Comparison of ENCODE assay signal across 17 cellular contexts in the genomic region with DNA sequence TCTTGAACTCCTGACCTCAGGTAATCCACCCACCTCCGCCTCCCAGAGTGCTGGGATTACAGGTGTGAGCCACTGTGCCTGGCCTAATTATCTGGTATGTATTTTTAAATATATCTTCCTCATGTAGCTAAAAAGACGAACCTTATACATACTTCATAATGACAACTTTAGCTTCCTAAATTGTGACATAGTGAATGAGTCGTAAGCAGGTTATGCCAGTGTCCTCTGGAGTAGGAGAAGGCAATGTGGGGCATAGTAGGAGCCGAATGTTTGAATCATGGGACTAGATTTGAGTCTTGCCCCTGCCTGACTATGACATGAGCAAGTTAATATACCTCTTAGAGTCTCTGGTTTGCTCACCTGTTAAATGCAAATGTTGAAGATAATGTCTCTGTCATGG.
DNase-seq lines count a peak whose midpoint lies in the region; ATAC-seq lines count a peak whose summit lies in the region.
"Had no signal": no experiment of that assay in that cellular context is flagged by ENCODE, and none has a peak within 500 bp of the region (broad histone marks: within the 10 kb centered on the region; RNA-seq: fewer than 3 reads in every experiment).

No MANE protein-coding gene starts in this region.

- H4K8ac ChIP-seq in neuronal stem cell (ENCODE audit: low read depth, low read length) = no peak overlapping the region

- no peak overlapping the region for H3K27ac ChIP-seq in neuronal stem cell (replicated peaks; ENCODE audit: low read length)

- H3K9me3 ChIP-seq in neuronal stem cell (replicated peaks in 1 of 2; ENCODE audit: control insufficient read depth in 2 of 2, insufficient read depth in 1 of 2, low read depth in 1 of 2, low read length in 2 of 2) (no peaks in the 10 kb centered on the region), MG63 (no peaks in the 10 kb centered on the region)

- H3K4ac ChIP-seq in neuronal stem cell (ENCODE audit: low read length) = no peak overlapping the region

- H2BK12ac ChIP-seq in neuronal stem cell (ENCODE audit: low read length) = no peak overlapping the region

- H2AK5ac ChIP-seq in neuronal stem cell (ENCODE audit: low read depth, low read length) = no peak overlapping the region

- no peak overlapping the region for H3K4me3 ChIP-seq in neuronal stem cell (ENCODE audit: low read length in 2 of 2)
- H3K4me3 ChIP-seq in MG63 = no peak overlapping the region

- H2BK15ac ChIP-seq in neuronal stem cell (ENCODE audit: low read length) = no peak overlapping the region

- no peak overlapping the region for H2BK5ac ChIP-seq in neuronal stem cell (ENCODE audit: low read length)

- H3K9ac ChIP-seq in neuronal stem cell (ENCODE audit: low read depth, low read length, poor library complexity) = no peak overlapping the region

- H4K91ac ChIP-seq in neuronal stem cell (ENCODE audit: low read depth, low read length, poor library complexity) = no peak overlapping the region

- DNase-seq in AG20443 (ENCODE audit: low spot score) (peak; percentile 36), LoVo (ENCODE audit: low spot score) (peak; percentile 33), amniotic epithelial cell (ENCODE audit: low read depth) (peak; percentile 49), glomerular visceral epithelial cell (ENCODE audit: extremely low spot score) (peak; percentile 28), neuronal stem cell (ENCODE audit: low spot score) (no peak), MG63 (no peak), middle frontal gyrus (ENCODE audit: extremely low spot score, low spot score) (no peak)
- DNase-seq: activated CD4-positive, alpha-beta T cell treated with anti-CD3 and anti-CD28 coated beads for 1 hour; activated CD8-positive, alpha-beta memory T cell treated with anti-CD3 and anti-CD28 coated beads, Interleukin-2, amount 50 U/mL, for 4 hours; activated naive CD4-positive, alpha-beta T cell; AML-193; DMS 273 treated with DMSO at 0.1 percent for 48 hours; MM.1S; naive B cell; NCI-H2029 treated with DMSO at 0.1 percent for 48 hours; NCI-H69 had no signal

- H3K27me3 ChIP-seq in neuronal stem cell (ENCODE audit: control insufficient read depth in 3 of 3, insufficient read depth in 3 of 3, low read depth in 1 of 3, low read length in 3 of 3) (no peaks in the 10 kb centered on the region), MG63 (no peaks in the 10 kb centered on the region)

- ATAC-seq in GM19452 (IDR thresholded peaks at IDR 0.05; ENCODE audit: unreplicated experiment) = no peak

- H2AFZ ChIP-seq in neuronal stem cell (ENCODE audit: low read length) = no peak overlapping the region

- peaks cover 0 to 6% of the 10 kb centered on the region in 2 donors for H3K4me1 ChIP-seq in neuronal stem cell (ENCODE audit: control insufficient read depth in 2 of 2, insufficient read depth in 1 of 2, low read depth in 1 of 2, low read length in 2 of 2)

- no peaks in the 10 kb centered on the region for H3K79me1 ChIP-seq in neuronal stem cell (ENCODE audit: low read depth, low read length)

- H3K14ac ChIP-seq in neuronal stem cell (ENCODE audit: low read length) = no peak overlapping the region

- no CpG with 5 or more reads among the region's 4 CpGs for WGBS in neuronal stem cell (ENCODE audit: extremely low coverage in 2 of 2, insufficient read length in 2 of 2, insufficient replicate concordance in 1 of 2), 2 donors

- no peak overlapping the region for H3K4me2 ChIP-seq in neuronal stem cell (ENCODE audit: insufficient read depth, low read length, poor library complexity, severe bottlenecking)

- H2BK120ac ChIP-seq in neuronal stem cell (ENCODE audit: low read depth, low read length) = no peak overlapping the region

- H3K18ac ChIP-seq in neuronal stem cell (ENCODE audit: low read length) = no peak overlapping the region

- H3K36me3 ChIP-seq in neuronal stem cell (replicated peaks in 1 of 2; ENCODE audit: control insufficient read depth in 2 of 2, insufficient read depth in 2 of 2, low read length in 2 of 2) = peaks cover 2 to 4% of the 10 kb centered on the region in 2 donors
- H3K36me3 ChIP-seq in MG63 = no peaks in the 10 kb centered on the region; the same call in 1 of the 2 replicates

- no peak overlapping the region for H3K23ac ChIP-seq in neuronal stem cell (ENCODE audit: low read depth, low read length, poor library complexity)

Comparison
In these comparisons a context has a peak if more than half of its experiments do, and no peak if none do; other contexts are left out.
1. DNase-seq: peak in AG20443 (single experiment), LoVo (single experiment), amniotic epithelial cell (single experiment) and glomerular visceral epithelial cell (single experiment); none in neuronal stem cell (single experiment), MG63 (single experiment) and middle frontal gyrus (single experiment).